17 cellular contexts compared by ENCODE assay signal in genomic region chr2:237868631-237869356, GRCh38. TPM values are rescaled to one million over a fixed set of nuclear protein-coding genes. Genes with fewer than 3 reads are reported as not detected.
DNase-seq lines count a peak whose midpoint lies in the region; ATAC-seq and TF ChIP-seq lines count a peak whose summit lies in the region.
"Had no signal": no experiment of that assay in that cellular context is flagged by ENCODE, and none has a peak within 500 bp of the region (broad histone marks: within the 10 kb centered on the region; RNA-seq: fewer than 3 reads in every experiment).

No MANE protein-coding gene starts in this region.

- peaks cover 34% of the 10 kb centered on the region for H3K27me3 Mint-ChIP-seq in activated T-cell treated with anti-CD3 and anti-CD28 coated beads, Interleukin-2, amount 50 U/mL, for 4 hours (ENCODE audit: low read depth)
- H3K27me3 Mint-ChIP-seq in activated T-cell treated with anti-CD3 and anti-CD28 coated beads, Interleukin-2, amount 50 U/mL, for 72 hours (ENCODE audit: low read depth): peaks cover 30% of the 10 kb centered on the region

- H3K4me1 ChIP-seq in hepatocyte (ENCODE audit: insufficient read depth): peaks cover 29% of the 10 kb centered on the region

- no peak overlapping the region for H3K4me3 ChIP-seq in hepatocyte

- H4K20me1 ChIP-seq in hepatocyte (ENCODE audit: insufficient read depth, poor library complexity, severe bottlenecking): peaks cover 11% of the 10 kb centered on the region

- no peak for DNase-seq in activated T-cell treated with anti-CD3 and anti-CD28 coated beads, Interleukin-2, amount 50 U/mL, for 4 hours
- DNase-seq in activated T-cell treated with anti-CD3 and anti-CD28 coated beads for 4 hours: no peak
- no peak for DNase-seq in activated T-cell treated with anti-CD3 and anti-CD28 coated beads, Interleukin-2, amount 50 U/mL, for 72 hours
- no peak for DNase-seq in hepatocyte (ENCODE audit: low spot score)
- peak; percentile 54 for DNase-seq in stromal cell of bone marrow (ENCODE audit: low read depth)
- no peak for DNase-seq in NCI-H774 (lab: John Stamatoyannopoulos, UW)
- DNase-seq: activated gamma-delta T cell, AML-193, foreskin melanocyte, HCEC 1CT, NCI-H1092 treated with DMSO at 0.1 percent for 48 hours, NCI-H526, SHP77, WERI-Rb-1 had no signal

- H3K4me1 Mint-ChIP-seq in activated T-cell treated with anti-CD3 and anti-CD28 coated beads, Interleukin-2, amount 50 U/mL, for 4 hours (ENCODE audit: low read depth): peaks cover 13% of the 10 kb centered on the region
- peaks cover 30% of the 10 kb centered on the region for H3K4me1 Mint-ChIP-seq in activated T-cell treated with anti-CD3 and anti-CD28 coated beads, Interleukin-2, amount 50 U/mL, for 72 hours (ENCODE audit: low read depth)

- 80% methylated on average over 23 of the region's 23 CpGs for WGBS in hepatocyte (ENCODE audit: low lambda C conversion rate, missing lambda C conversion rate)

- H3K27me3 ChIP-seq in hepatocyte: no peaks in the 10 kb centered on the region

- H3K4me3 Mint-ChIP-seq in activated T-cell treated with anti-CD3 and anti-CD28 coated beads, Interleukin-2, amount 50 U/mL, for 4 hours: peak overlapping the region; percentile 4
- H3K4me3 Mint-ChIP-seq in activated T-cell treated with anti-CD3 and anti-CD28 coated beads, Interleukin-2, amount 50 U/mL, for 72 hours: peak overlapping the region; percentile 18 to 21

- no peaks in the 10 kb centered on the region for H3K36me3 ChIP-seq in hepatocyte (replicated peaks; ENCODE audit: insufficient read depth, low read depth)
- H3K36me3 ChIP-seq: WERI-Rb-1 had no signal

- H3K9me3 ChIP-seq in hepatocyte (ENCODE audit: low read depth): no peaks in the 10 kb centered on the region

- H3K79me2 ChIP-seq in hepatocyte: peaks cover 85% of the 10 kb centered on the region

- ATAC-seq in activated T-cell treated with anti-CD3 and anti-CD28 coated beads, Interleukin-2, amount 50 U/mL, for 4 hours: no peak
- peak in 1 of 2 donors; percentile 59 for ATAC-seq in activated T-cell treated with anti-CD3 and anti-CD28 coated beads, Interleukin-2, amount 50 U/mL, for 72 hours (replicated peaks in 1 of 2)
- ATAC-seq in HG03439 (IDR thresholded peaks at IDR 0.05; ENCODE audit: unreplicated experiment) (no peak), HG02798 (IDR thresholded peaks at IDR 0.05; ENCODE audit: poor library complexity, unreplicated experiment) (no peak)

- no peaks in the 10 kb centered on the region for H3K9me2 ChIP-seq in hepatocyte (replicated peaks; ENCODE audit: insufficient read depth)

- H2AFZ ChIP-seq in hepatocyte: no peak overlapping the region

- H3K27ac ChIP-seq in hepatocyte: peak overlapping the region; percentile 36
- H3K27ac ChIP-seq: WERI-Rb-1 had no signal

- no peak for TF ChIP-seq CTCF in hepatocyte (IDR thresholded peaks at IDR 0.05; ENCODE audit: poor library complexity)

- no peak overlapping the region for H3K27ac Mint-ChIP-seq in activated T-cell treated with anti-CD3 and anti-CD28 coated beads, Interleukin-2, amount 50 U/mL, for 72 hours

- no peaks in the 10 kb centered on the region for H3K9me3 Mint-ChIP-seq in activated T-cell treated with anti-CD3 and anti-CD28 coated beads, Interleukin-2, amount 50 U/mL, for 4 hours
- no peaks in the 10 kb centered on the region for H3K9me3 Mint-ChIP-seq in activated T-cell treated with anti-CD3 and anti-CD28 coated beads, Interleukin-2, amount 50 U/mL, for 72 hours

- H3K36me3 Mint-ChIP-seq in activated T-cell treated with anti-CD3 and anti-CD28 coated beads, Interleukin-2, amount 50 U/mL, for 4 hours (ENCODE audit: insufficient read depth): no peaks in the 10 kb centered on the region
- H3K36me3 Mint-ChIP-seq in activated T-cell treated with anti-CD3 and anti-CD28 coated beads, Interleukin-2, amount 50 U/mL, for 72 hours (ENCODE audit: insufficient read depth in 2 of 2): no peaks in the 10 kb centered on the region

- H3K4me2 ChIP-seq in hepatocyte: peak overlapping the region; percentile 25

RNA-seq across cellular contexts. Expression of gene RAMP1, which starts 9.4 kb away (rescaled TPM):
- total RNA-seq in activated T-cell treated with anti-CD3 and anti-CD28 coated beads, Interleukin-2, amount 50 U/mL, for 4 hours: under 1 TPM; 0.43 to 0.53 (median 0.46) TPM
- 1 to 10 TPM in 1 of 2 donors, under 1 TPM in 1; 1.00 to 1.8 TPM for total RNA-seq in activated T-cell treated with anti-CD3 and anti-CD28 coated beads, Interleukin-2, amount 50 U/mL, for 72 hours
- total RNA-seq in hepatocyte: 134 and 156 TPM in 2 replicates
- polyA plus RNA-seq in hepatocyte: 329 and 383 TPM in 2 replicates
- total RNA-seq: HT1080 had no signal

Comparison
In these comparisons a context has a peak if more than half of its experiments do, and no peak if none do; other contexts are left out.
1. RNA of gene RAMP1, which starts 9.4 kb away (total RNA-seq): 134 to 156 TPM in hepatocyte; 1.00 to 1.8 TPM in activated T-cell treated with anti-CD3 and anti-CD28 coated beads, Interleukin-2, amount 50 U/mL, for 72 hours and 0.43 to 0.53 TPM in activated T-cell treated with anti-CD3 and anti-CD28 coated beads, Interleukin-2, amount 50 U/mL, for 4 hours; every median in the first group is over 10 times any median in the second.